Comparison of ENCODE assay signal across 1 cellular context in genomic region chr6:13302751-13303667, GRCh38.
TF ChIP-seq lines count a peak whose summit lies in the region.

No MANE protein-coding gene starts in this region.

TF ChIP-seq in HepG2, 621 proteins besides CTCF, POLR2A, EP300 and RAD21 (continued from another document and continues in another):
- TF ChIP-seq ZNF644 (CRISPR knock-in tag; IDR thresholded peaks at IDR 0.05; ENCODE audit: low read depth) (peak; percentile 11; the same call in 1 of the 2 replicates), ZNF616 (CRISPR knock-in tag; IDR thresholded peaks at IDR 0.05; ENCODE audit: low read depth) (no peak), RARA (CRISPR knock-in tag; IDR thresholded peaks at IDR 0.05) (peak; percentile 59), SAP130 (CRISPR knock-in tag; IDR thresholded peaks at IDR 0.05; ENCODE audit: low read depth) (peak; percentile 57; the same call in 1 of the 2 replicates), ISL2 (CRISPR knock-in tag; IDR thresholded peaks at IDR 0.05) (peak; percentile 68; the same call in 1 of the 2 replicates), FOSL1 (CRISPR knock-in tag; IDR thresholded peaks at IDR 0.05; ENCODE audit: borderline replicate concordance) (peak; percentile 25; the same call in 1 of the 2 replicates), NR0B2 (CRISPR knock-in tag; IDR thresholded peaks at IDR 0.05) (no peak), BCL3 (CRISPR knock-in tag; IDR thresholded peaks at IDR 0.05) (no peak), ATF6 (CRISPR knock-in tag; conservative IDR thresholded peaks at IDR 0.05) (no peak), MTF2 (CRISPR knock-in tag; IDR thresholded peaks at IDR 0.05; ENCODE audit: borderline replicate concordance) (no peak), SP1 (IDR thresholded peaks at IDR 0.05) (no peak), SP1 (CRISPR knock-in tag; IDR thresholded peaks at IDR 0.05) (no peak), SUZ12 (IDR thresholded peaks at IDR 0.05; ENCODE audit: low read depth, low read length) (no peak), ONECUT2 (CRISPR knock-in tag; IDR thresholded peaks at IDR 0.05) (no peak), ZNF577 (CRISPR knock-in tag; IDR thresholded peaks at IDR 0.05; ENCODE audit: borderline replicate concordance, low read depth) (no peak), NR3C1 (CRISPR knock-in tag; IDR thresholded peaks at IDR 0.05) (no peak), PBX3 (CRISPR knock-in tag; IDR thresholded peaks at IDR 0.05; ENCODE audit: borderline replicate concordance) (no peak), SOX6 (IDR thresholded peaks at IDR 0.05) (no peak), SOX6 (CRISPR knock-in tag; IDR thresholded peaks at IDR 0.05) (peak; percentile 63; the same call in 1 of the 2 replicates), ZFP37 (CRISPR knock-in tag; IDR thresholded peaks at IDR 0.05; ENCODE audit: borderline replicate concordance) (no peak), ZZZ3 (CRISPR knock-in tag; IDR thresholded peaks at IDR 0.05; ENCODE audit: borderline replicate concordance) (no peak), ZMAT5 (CRISPR knock-in tag; IDR thresholded peaks at IDR 0.05; ENCODE audit: borderline replicate concordance, low read depth) (no peak), ZBTB42 (CRISPR knock-in tag; IDR thresholded peaks at IDR 0.05) (no peak), BRF2 (CRISPR knock-in tag; IDR thresholded peaks at IDR 0.05) (no peak), YEATS2 (CRISPR knock-in tag; IDR thresholded peaks at IDR 0.05; ENCODE audit: borderline replicate concordance) (no peak), MXD1 (CRISPR knock-in tag; IDR thresholded peaks at IDR 0.05) (no peak), USF2 (IDR thresholded peaks at IDR 0.05; ENCODE audit: low read depth, low read length) (peak; percentile 53; the same call in 1 of the 2 replicates), USF2 (CRISPR knock-in tag; IDR thresholded peaks at IDR 0.05; ENCODE audit: borderline replicate concordance) (no peak), FOXP1 (IDR thresholded peaks at IDR 0.05) (no peak), FOXP1 (CRISPR knock-in tag; IDR thresholded peaks at IDR 0.05) (peak; percentile 35; the same call in 1 of the 2 replicates), BORCS8-MEF2B (CRISPR knock-in tag; IDR thresholded peaks at IDR 0.05) (no peak), ZFP36L1 (CRISPR knock-in tag; IDR thresholded peaks at IDR 0.05) (no peak), ZNF790 (CRISPR knock-in tag; IDR thresholded peaks at IDR 0.05; ENCODE audit: borderline replicate concordance) (no peak), FOXK1 (CRISPR knock-in tag; IDR thresholded peaks at IDR 0.05; ENCODE audit: borderline replicate concordance, low read depth) (0 out of 2 replicates have a peak, but pooled peaks have one; percentile 25), NFIB (CRISPR knock-in tag; IDR thresholded peaks at IDR 0.05; ENCODE audit: borderline replicate concordance) (no peak), ZNF589 (CRISPR knock-in tag; conservative IDR thresholded peaks at IDR 0.05) (no peak), CENPX (CRISPR knock-in tag; IDR thresholded peaks at IDR 0.05) (no peak), CENPT (CRISPR knock-in tag; IDR thresholded peaks at IDR 0.05; ENCODE audit: low read depth) (no peak), HNF4G (IDR thresholded peaks at IDR 0.05; ENCODE audit: borderline replicate concordance, low read depth, low read length) (peak; percentile 17; the same call in 1 of the 2 replicates), HNF4G (CRISPR knock-in tag; IDR thresholded peaks at IDR 0.05; ENCODE audit: borderline replicate concordance, low read depth) (no peak), ELF4 (CRISPR knock-in tag; IDR thresholded peaks at IDR 0.05; ENCODE audit: borderline replicate concordance) (no peak), SMARCC2 (IDR thresholded peaks at IDR 0.05) (no peak), ZNF276 (CRISPR knock-in tag; IDR thresholded peaks at IDR 0.05; ENCODE audit: low read depth) (no peak), FOXA1 (IDR thresholded peaks at IDR 0.05) (no peak), FOXA1 (CRISPR knock-in tag; IDR thresholded peaks at IDR 0.05) (peak; percentile 90), HOXA3 (CRISPR knock-in tag; IDR thresholded peaks at IDR 0.05) (peak; percentile 88), PPARG (CRISPR knock-in tag; conservative IDR thresholded peaks at IDR 0.05) (peak; percentile 92), DNMT1 (CRISPR knock-in tag; IDR thresholded peaks at IDR 0.05) (no peak), ZXDC (CRISPR knock-in tag; IDR thresholded peaks at IDR 0.05) (no peak), SP5 (CRISPR knock-in tag; IDR thresholded peaks at IDR 0.05; ENCODE audit: borderline replicate concordance, low read depth) (0 out of 2 replicates have a peak, but pooled peaks have one; percentile 9), STAG1 (CRISPR knock-in tag; IDR thresholded peaks at IDR 0.05) (no peak), PHF8 (CRISPR knock-in tag; IDR thresholded peaks at IDR 0.05) (0 out of 2 replicates have a peak, but pooled peaks have one; percentile 11), HOXA5 (CRISPR knock-in tag; IDR thresholded peaks at IDR 0.05) (no peak), TBL1XR1 (IDR thresholded peaks at IDR 0.05; ENCODE audit: borderline replicate concordance, low read length, partially characterized antibody) (no peak), ZNF350 (CRISPR knock-in tag; IDR thresholded peaks at IDR 0.05; ENCODE audit: borderline replicate concordance, low read depth) (0 out of 2 replicates have a peak, but pooled peaks have one; percentile 23)
